Comparison of ENCODE assay signal across 26 cellular contexts in genomic region chr20:24131684-24132083, GRCh38.
A peak's percentile ranks its signal among the peaks of the same experiment; 100 is the strongest.
DNase-seq lines count a peak whose midpoint lies in the region; ATAC-seq and TF ChIP-seq lines count a peak whose summit lies in the region.
"Had no signal": no experiment of that assay in that cellular context is flagged by ENCODE, and none has a peak within 500 bp of the region (broad histone marks: within the 10 kb centered on the region; RNA-seq: fewer than 3 reads in every experiment).

No MANE protein-coding gene starts in this region.

- CTCF ChIA-PET in PC-9 (lab: Charles Lee) (interaction anchor here (1.2 kb wide), 1 partner anchor 25 kb away, joined by 4 read pairs; no protein-coding TSS in a partner anchor), Calu3 (lab: Charles Lee) (no interaction called here)

- H3K27me3 ChIP-seq in DND-41 (ENCODE audit: insufficient read depth, low read length, poor library complexity) = no peaks in the 10 kb centered on the region
- no peaks in the 10 kb centered on the region for H3K27me3 ChIP-seq in PC-9 (ENCODE audit: insufficient read depth, low read depth)
- H3K27me3 ChIP-seq: cardiac muscle cell, spleen had no signal

- no peaks in the 10 kb centered on the region for H3K9me2 ChIP-seq in PC-9 (ENCODE audit: insufficient read depth)

- no peaks in the 10 kb centered on the region for H4K20me1 ChIP-seq in DND-41 (ENCODE audit: insufficient read depth, low read length)
- no peaks in the 10 kb centered on the region for H4K20me1 ChIP-seq in PC-9 (ENCODE audit: insufficient read depth)

- H3K27me3 Mint-ChIP-seq in natural killer cell treated with Interleukin-12 subunit alpha and Interleukin-12 subunit beta and Interleukin-15 and Interleukin-18, amount 100 ng/mL, for 72 hours = no peaks in the 10 kb centered on the region
- H3K27me3 Mint-ChIP-seq in Calu3 (ENCODE audit: unreplicated experiment) = peaks cover 8% of the 10 kb centered on the region

- no peak overlapping the region for H3K9ac ChIP-seq in DND-41 (ENCODE audit: low read depth, low read length)

- peaks cover 11% of the 10 kb centered on the region for H3K9me3 Mint-ChIP-seq in natural killer cell treated with Interleukin-12 subunit alpha and Interleukin-12 subunit beta and Interleukin-15 and Interleukin-18, amount 100 ng/mL, for 72 hours
- H3K9me3 Mint-ChIP-seq in Calu3 (ENCODE audit: low read depth, unreplicated experiment) = no peaks in the 10 kb centered on the region
- H3K9me3 Mint-ChIP-seq: CD8-positive, alpha-beta T cell; dendritic cell treated with granulocyte-macrophage colony-stimulating factor and Interleukin-4, amounts not matched to agents 40 ng/mL and 50 ng/mL, for 4 days had no signal

- no peak overlapping the region for H3K27ac ChIP-seq in DND-41 (ENCODE audit: low read length)
- peak overlapping the region; percentile 97 for H3K27ac ChIP-seq in PC-9
- peak overlapping the region; percentile 98 for H3K27ac ChIP-seq in epithelial cell of prostate
- H3K27ac ChIP-seq: cardiac muscle cell, SJCRH30, spleen had no signal

- DNase-seq in DND-41 (no peak), PC-9 (peak in 1 of 2 experiments; percentile 33), epithelial cell of prostate (ENCODE audit: low read depth, low spot score) (no peak), SKM-1 (lab: John Stamatoyannopoulos, UW; ENCODE audit: unreplicated experiment) (no peak), Calu3 (no peak)
- DNase-seq in natural killer cell treated with Interleukin-12 subunit alpha and Interleukin-12 subunit beta and Interleukin-15 and Interleukin-18, amount 100 ng/mL, for 72 hours (ENCODE audit: low spot score) = no peak
- DNase-seq: activated CD4-positive, alpha-beta T cell treated with anti-CD3 and anti-CD28 coated beads, Interleukin-2, amount 50 U/mL, for 1 hour; AML-193; CD8-positive, alpha-beta T cell; DMS53; foreskin fibroblast; GF-D8; H9; hippocampal formation; KBM-7; NCI-H187; NCI-H226; SJCRH30; spleen; stimulated activated CD4-positive, alpha-beta T cell treated with anti-CD3 and anti-CD28 coated beads, Interleukin-4, amount 100 ng/mL, for 1 hour; stimulated activated naive CD4-positive, alpha-beta T cell treated with Interleukin-2 at 50 U/mL for 16 hours had no signal

- H3K4me1 ChIP-seq in DND-41 (ENCODE audit: insufficient read depth, low read length) (peaks cover 10% of the 10 kb centered on the region), PC-9 (replicated peaks; ENCODE audit: insufficient read depth) (peaks cover 73% of the 10 kb centered on the region)
- H3K4me1 ChIP-seq: SJCRH30, spleen had no signal

- H3K36me3 ChIP-seq in DND-41 (ENCODE audit: insufficient read depth, low read length) (no peaks in the 10 kb centered on the region), PC-9 (ENCODE audit: low read depth) (no peaks in the 10 kb centered on the region)
- H3K36me3 ChIP-seq: cardiac muscle cell, SJCRH30, spleen had no signal

- TF ChIP-seq CTCF in DND-41 (IDR thresholded peaks at IDR 0.05; ENCODE audit: borderline replicate concordance, extremely low read depth, low read length, poor library complexity, severe bottlenecking) = no peak
- TF ChIP-seq CTCF in PC-9 (conservative IDR thresholded peaks at IDR 0.05) = no peak
- no peak for TF ChIP-seq CTCF in Calu3 (IDR thresholded peaks at IDR 0.05; ENCODE audit: unreplicated experiment)

- no TSS peak for BruUV-seq in PC-9 (replicated peaks; lab: Mats Ljungman, UMichigan)
- BruUV-seq in Calu3 (replicated peaks; lab: Mats Ljungman, UMichigan) = no TSS peak

- no peak for ATAC-seq in DND-41 (ENCODE audit: insufficient read depth, low read depth)
- ATAC-seq in natural killer cell treated with Interleukin-12 subunit alpha and Interleukin-12 subunit beta and Interleukin-15 and Interleukin-18, amount 100 ng/mL, for 72 hours = peak in 1 of 2 donors; percentile 36
- ATAC-seq in HG03439 (IDR thresholded peaks at IDR 0.05; ENCODE audit: unreplicated experiment) = no peak
- ATAC-seq: CD8-positive, alpha-beta T cell; Panc1 had no signal

- H3K79me2 ChIP-seq in DND-41 (ENCODE audit: insufficient read depth, low read length) (no peaks in the 10 kb centered on the region), PC-9 (ENCODE audit: low read depth) (no peaks in the 10 kb centered on the region)

- no peaks in the 10 kb centered on the region for H3K9me3 ChIP-seq in DND-41 (ENCODE audit: insufficient read depth, low read length, severe bottlenecking)
- H3K9me3 ChIP-seq in PC-9 (ENCODE audit: insufficient read depth, low read depth) = peaks cover 20% of the 10 kb centered on the region
- H3K9me3 ChIP-seq: SJCRH30, spleen had no signal

- peaks cover 45% of the 10 kb centered on the region for H3F3A ChIP-seq in PC-9 (ENCODE audit: insufficient read depth, low read depth)

- peaks cover 11% of the 10 kb centered on the region for H3K36me3 Mint-ChIP-seq in natural killer cell treated with Interleukin-12 subunit alpha and Interleukin-12 subunit beta and Interleukin-15 and Interleukin-18, amount 100 ng/mL, for 72 hours
- no peaks in the 10 kb centered on the region for H3K36me3 Mint-ChIP-seq in Calu3 (ENCODE audit: insufficient read depth, unreplicated experiment)
- H3K36me3 Mint-ChIP-seq: CD8-positive, alpha-beta T cell had no signal

- H3K4me3 Mint-ChIP-seq in natural killer cell treated with Interleukin-12 subunit alpha and Interleukin-12 subunit beta and Interleukin-15 and Interleukin-18, amount 100 ng/mL, for 72 hours = peak overlapping the region; percentile 63
- no peak overlapping the region for H3K4me3 Mint-ChIP-seq in Calu3 (ENCODE audit: low read depth, unreplicated experiment)
- H3K4me3 Mint-ChIP-seq: CD8-positive, alpha-beta T cell; dendritic cell treated with granulocyte-macrophage colony-stimulating factor and Interleukin-4, amounts not matched to agents 40 ng/mL and 50 ng/mL, for 4 days; H9; T-helper 1 cell treated with Interleukin-12 subunit alpha and Interleukin-12 subunit beta and Interleukin-4 antibody, amounts not matched to agents 30 μg/mL and 1 μg/mL, for 36 hours had no signal

- H3K27ac Mint-ChIP-seq in natural killer cell treated with Interleukin-12 subunit alpha and Interleukin-12 subunit beta and Interleukin-15 and Interleukin-18, amount 100 ng/mL, for 72 hours = peak overlapping the region; percentile 69 to 94
- no peak overlapping the region for H3K27ac Mint-ChIP-seq in Calu3 (ENCODE audit: unreplicated experiment)
- H3K27ac Mint-ChIP-seq: CD8-positive, alpha-beta T cell; dendritic cell treated with granulocyte-macrophage colony-stimulating factor and Interleukin-4, amounts not matched to agents 40 ng/mL and 50 ng/mL, for 4 days; H9; T-helper 1 cell treated with Interleukin-12 subunit alpha and Interleukin-12 subunit beta and Interleukin-4 antibody, amounts not matched to agents 30 μg/mL and 1 μg/mL, for 36 hours had no signal

- H3K4me3 ChIP-seq in DND-41 (ENCODE audit: low read depth in 1 of 2, low read length in 2 of 2) (no peak overlapping the region), PC-9 (peak overlapping the region; percentile 25; the same call in 1 of the 2 replicates)
- H3K4me3 ChIP-seq: cardiac muscle cell, SJCRH30, spleen had no signal

- POLR2A ChIA-PET in PC-9 (lab: Charles Lee; ENCODE audit: unreplicated experiment) = interaction anchor here (0.7 kb wide), 1 partner anchor 686 kb away, joined by 3 read pairs; no protein-coding TSS in a partner anchor

- H3K4me2 ChIP-seq in DND-41 (ENCODE audit: insufficient read depth, low read length) (no peak overlapping the region), PC-9 (peak overlapping the region; percentile 73)

- peak overlapping the region; percentile 28; the same call in 1 of the 2 replicates for H2AFZ ChIP-seq in DND-41 (ENCODE audit: low read depth, low read length)
- H2AFZ ChIP-seq in PC-9 = no peak overlapping the region

- H3K4me1 Mint-ChIP-seq in natural killer cell treated with Interleukin-12 subunit alpha and Interleukin-12 subunit beta and Interleukin-15 and Interleukin-18, amount 100 ng/mL, for 72 hours (ENCODE audit: low read depth in 2 of 2) = peaks cover 38 to 48% of the 10 kb centered on the region in 2 donors
- no peaks in the 10 kb centered on the region for H3K4me1 Mint-ChIP-seq in Calu3 (ENCODE audit: low read depth, unreplicated experiment)

- intact Hi-C loops in PC-9 (cut with micrococcal nuclease; ENCODE audit: unreplicated experiment) = loop anchor here (1.0 to 5.0 kb wide), 5 partner anchors 29 to 1106 kb away; no protein-coding TSS in a partner anchor
- intact Hi-C loops in Calu3 (cut with micrococcal nuclease; ENCODE audit: unreplicated experiment) = no loop called here
